In genomic region chr13:20287976-20288375, GRCh38 we compare ENCODE assay signal across 2 cellular contexts.
TF ChIP-seq lines count a peak whose summit lies in the region.

No MANE protein-coding gene starts in this region.

TF ChIP-seq in HepG2, 621 proteins besides CTCF, POLR2A, EP300 and RAD21 (continues in another document):
- TF ChIP-seq FOXP1 (IDR thresholded peaks at IDR 0.05) = no peak
- peak; percentile 73; the same call in 1 of the 2 replicates for TF ChIP-seq FOXP1 (CRISPR knock-in tag; IDR thresholded peaks at IDR 0.05)
- TF ChIP-seq PAXIP1 (CRISPR knock-in tag; conservative IDR thresholded peaks at IDR 0.05) = peak; percentile 62
- TF ChIP-seq CSRNP2 (CRISPR knock-in tag; conservative IDR thresholded peaks at IDR 0.05; ENCODE audit: low read depth) = no peak
- no peak for TF ChIP-seq HOMEZ (CRISPR knock-in tag; IDR thresholded peaks at IDR 0.05; ENCODE audit: low read depth)
- peak; percentile 58; the same call in 1 of the 2 replicates for TF ChIP-seq FOXP4 (CRISPR knock-in tag; IDR thresholded peaks at IDR 0.05)
- no peak for TF ChIP-seq FOXA1 (IDR thresholded peaks at IDR 0.05)
- peak; percentile 68 for TF ChIP-seq FOXA1 (CRISPR knock-in tag; IDR thresholded peaks at IDR 0.05)
- TF ChIP-seq ZNF615 (CRISPR knock-in tag; IDR thresholded peaks at IDR 0.05; ENCODE audit: borderline replicate concordance) = no peak
- TF ChIP-seq HNF1A (IDR thresholded peaks at IDR 0.05; ENCODE audit: low read depth) = peak; percentile 78
- TF ChIP-seq HNF1A (CRISPR knock-in tag; IDR thresholded peaks at IDR 0.05; ENCODE audit: borderline replicate concordance) = peak; percentile 68; the same call in 1 of the 2 replicates

TF ChIP-seq in liver, 16 proteins besides CTCF, POLR2A, EP300 and RAD21:
- TF ChIP-seq SP1 (IDR thresholded peaks at IDR 0.05) = peak; percentile 45
- TF ChIP-seq TAF1 (conservative IDR thresholded peaks at IDR 0.05) = no peak
- peak in 1 of 2 donors; percentile 26 for TF ChIP-seq RXRA (IDR thresholded peaks at IDR 0.05)
- TF ChIP-seq REST (IDR thresholded peaks at IDR 0.05) = no peak
- no peak for TF ChIP-seq ZBTB33 (IDR thresholded peaks at IDR 0.05)
- peak in 1 of 2 donors; percentile 19 for TF ChIP-seq HNF4A (conservative IDR thresholded peaks at IDR 0.05)
- peak; percentile 32 for TF ChIP-seq FOXA1 (IDR thresholded peaks at IDR 0.05)
- peak; percentile 83 for TF ChIP-seq FOXA2 (IDR thresholded peaks at IDR 0.05)
